8 cellular contexts compared by ENCODE assay signal in the genomic region with DNA sequence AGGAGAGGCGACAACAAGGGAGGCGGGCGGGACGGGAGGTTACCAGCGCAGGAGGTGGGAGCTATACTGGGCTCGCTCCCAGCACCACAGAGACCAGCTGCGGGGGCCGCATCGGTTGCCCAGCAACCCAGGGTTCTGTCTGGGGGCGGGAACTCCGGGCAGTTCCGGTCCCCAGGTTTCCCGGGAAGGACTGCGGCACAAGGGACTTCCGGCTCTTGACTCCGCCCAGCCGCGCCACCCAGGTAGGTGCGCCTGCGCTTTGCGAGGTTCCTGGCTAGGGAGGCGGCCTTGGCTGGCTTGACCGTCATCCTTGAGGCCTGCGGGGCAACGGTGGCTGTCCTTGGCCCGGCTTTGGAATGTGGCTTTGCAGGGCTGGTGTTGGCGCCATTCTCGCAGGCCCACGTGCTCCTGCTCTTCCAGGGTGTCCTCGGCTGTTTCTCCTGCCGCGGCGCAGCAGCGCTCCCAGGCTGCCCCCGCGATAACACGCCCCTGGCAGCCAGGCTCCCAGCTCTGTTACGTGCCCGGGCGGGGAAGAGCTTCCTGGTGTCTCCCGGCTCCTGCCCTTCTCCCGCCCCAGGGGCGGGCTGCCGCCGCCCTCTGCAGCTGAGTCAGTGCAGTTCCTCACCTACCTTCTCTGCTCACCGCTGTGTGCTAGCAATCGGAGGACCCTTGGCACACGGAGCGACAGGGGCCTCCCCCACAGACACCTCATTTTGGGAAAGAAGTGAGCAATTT. TPM values are rescaled to one million over a fixed set of nuclear protein-coding genes. Genes with fewer than 3 reads are reported as not detected.
DNase-seq lines count a peak whose midpoint lies in the region; ATAC-seq and TF ChIP-seq lines count a peak whose summit lies in the region.

TSS of gene RSPH3 (minus strand) at position 534 of the 735 bp plus-strand sequence. CDS start 652 bp downstream, outside the sequence.

- ATAC-seq in GM19438 (IDR thresholded peaks at IDR 0.05; ENCODE audit: low read depth, unreplicated experiment) (peak; percentile 89), HG03571 (IDR thresholded peaks at IDR 0.05; ENCODE audit: unreplicated experiment) (peak; percentile 95)

- CTCF ChIA-PET in CD4-positive, alpha-beta memory T cell (lab: Charles Lee; ENCODE audit: partially characterized antibody) = interaction anchor here (0.7 to 24.9 kb wide), 17 partner anchors 10 to 786 kb away, joined by 3 to 676 read pairs (median 4); no protein-coding TSS in a partner anchor
- CTCF ChIA-PET in activated CD4-positive, alpha-beta memory T cell treated with anti-CD3 and anti-CD28 coated beads for 36 hours (lab: Charles Lee) = interaction anchor here (0.6 to 3.1 kb wide), 19 partner anchors 8 to 340 kb away, joined by 3 to 36 read pairs (median 6); no protein-coding TSS in a partner anchor

- H3K27me3 Mint-ChIP-seq in CD4-positive, alpha-beta memory T cell = no peaks in the 10 kb centered on the region
- H3K27me3 Mint-ChIP-seq in activated CD4-positive, alpha-beta memory T cell treated with anti-CD3 and anti-CD28 coated beads for 36 hours = no peaks in the 10 kb centered on the region

- H3K36me3 ChIP-seq in CD4-positive, alpha-beta memory T cell (ENCODE audit: insufficient read depth, low read length) = no peaks in the 10 kb centered on the region
- no peaks in the 10 kb centered on the region for H3K36me3 ChIP-seq in duodenal mucosa (ENCODE audit: control insufficient read depth in 1 of 2, insufficient read depth in 2 of 2, low read length in 2 of 2)

- H3K9ac ChIP-seq in duodenal mucosa (ENCODE audit: low read depth in 1 of 2, low read length in 2 of 2) = peak within 1 kb of the TSS; percentile 81 to 90

- peaks cover 8 to 10% of the 10 kb centered on the region in 2 donors for H3K36me3 Mint-ChIP-seq in CD4-positive, alpha-beta memory T cell
- no peaks in the 10 kb centered on the region for H3K36me3 Mint-ChIP-seq in activated CD4-positive, alpha-beta memory T cell treated with anti-CD3 and anti-CD28 coated beads for 36 hours

- TF ChIP-seq CTCF in lower leg skin (IDR thresholded peaks at IDR 0.05) = peak in 1 of 3 donors; percentile 47

- POLR2A ChIA-PET in CD4-positive, alpha-beta memory T cell (lab: Charles Lee; ENCODE audit: partially characterized antibody) = interaction anchor here (0.6 to 2.4 kb wide), 30 partner anchors 9 to 432 kb away, joined by 3 to 34 read pairs (median 4); partner anchors contain the start of genes DYNLT1 and TAGAP
- POLR2A ChIA-PET in activated CD4-positive, alpha-beta memory T cell treated with anti-CD3 and anti-CD28 coated beads for 36 hours (lab: Charles Lee) = interaction anchor here (0.5 to 2.1 kb wide), 13 partner anchors 9 to 180 kb away, joined by 3 to 9 read pairs (median 5); partner anchors contain the start of gene TAGAP

- H3K27ac ChIP-seq in CD4-positive, alpha-beta memory T cell (ENCODE audit: low read depth, low read length) = peak within 1 kb of the TSS; percentile 73
- peak within 1 kb of the TSS; percentile 87 for H3K27ac ChIP-seq in duodenal mucosa (ENCODE audit: low read depth, low read length)

- 0% methylated on average over 34 to 35 of the region's 49 CpGs for WGBS in lower leg skin, 2 donors

- H3K27ac Mint-ChIP-seq in CD4-positive, alpha-beta memory T cell = peak within 1 kb of the TSS; percentile 92 to 97 (median 95)
- H3K27ac Mint-ChIP-seq in activated CD4-positive, alpha-beta memory T cell treated with anti-CD3 and anti-CD28 coated beads for 36 hours = peak within 1 kb of the TSS; percentile 86

- peaks cover 18% of the 10 kb centered on the region for H3K4me1 ChIP-seq in CD4-positive, alpha-beta memory T cell (ENCODE audit: insufficient read depth, low read length)
- peaks cover 9 to 12% of the 10 kb centered on the region in 2 donors for H3K4me1 ChIP-seq in duodenal mucosa (ENCODE audit: control insufficient read depth in 1 of 2, insufficient read depth in 2 of 2, low read length in 2 of 2)

- peak within 1 kb of the TSS; percentile 96 to 99 (median 98) for H3K4me3 Mint-ChIP-seq in CD4-positive, alpha-beta memory T cell
- H3K4me3 Mint-ChIP-seq in activated CD4-positive, alpha-beta memory T cell treated with anti-CD3 and anti-CD28 coated beads for 36 hours = peak within 1 kb of the TSS; percentile 97

- DNase-seq in CD4-positive, alpha-beta memory T cell = peak; percentile 81 to 87 (median 83)
- DNase-seq in NCI-H774 (lab: John Stamatoyannopoulos, UW) (peak; percentile 99), lower leg skin (ENCODE audit: low spot score in 2 of 2) (peak; percentile 91 to 98)
- DNase-seq in activated CD4-positive, alpha-beta memory T cell treated with anti-CD3 and anti-CD28 coated beads for 36 hours = peak; percentile 97
- DNase-seq in stimulated activated CD4-positive, alpha-beta T cell treated with anti-CD3 and anti-CD28 coated beads, Interleukin-4, amount 100 ng/mL, for 4 hours = peak; percentile 91 to 92

- H3K9me3 ChIP-seq in CD4-positive, alpha-beta memory T cell (ENCODE audit: control insufficient read depth in 1 of 2, low read length in 2 of 2) = no peaks in the 10 kb centered on the region
- H3K9me3 ChIP-seq in duodenal mucosa (ENCODE audit: control insufficient read depth in 1 of 2, low read length in 2 of 2) = no peaks in the 10 kb centered on the region

- intact Hi-C loops in CD4-positive, alpha-beta memory T cell (cut with micrococcal nuclease) = loop anchor here (2.0 kb wide), 1 partner anchor 43 kb away; no protein-coding TSS in a partner anchor
- intact Hi-C loops in activated CD4-positive, alpha-beta memory T cell treated with anti-CD3 and anti-CD28 coated beads for 36 hours (cut with micrococcal nuclease) = loop anchor here (1.0 to 5.0 kb wide), 5 partner anchors 17 to 183 kb away; no protein-coding TSS in a partner anchor
- intact Hi-C loops in lower leg skin (cut with DNase I; ENCODE audit: low total_unique reads) = no loop called here

- H3K9me3 Mint-ChIP-seq in CD4-positive, alpha-beta memory T cell = no peaks in the 10 kb centered on the region
- no peaks in the 10 kb centered on the region for H3K9me3 Mint-ChIP-seq in activated CD4-positive, alpha-beta memory T cell treated with anti-CD3 and anti-CD28 coated beads for 36 hours

- H3K27me3 ChIP-seq in CD4-positive, alpha-beta memory T cell (ENCODE audit: insufficient read depth, low read length) = no peaks in the 10 kb centered on the region
- no peaks in the 10 kb centered on the region for H3K27me3 ChIP-seq in duodenal mucosa (ENCODE audit: control insufficient read depth in 1 of 2, insufficient read depth in 2 of 2, low read length in 2 of 2)

- no peak for TF ChIP-seq POLR2A in lower leg skin (IDR thresholded peaks at IDR 0.05)

- H3K4me3 ChIP-seq in CD4-positive, alpha-beta memory T cell (ENCODE audit: low read length in 2 of 2) = peak within 1 kb of the TSS; percentile 84
- H3K4me3 ChIP-seq in duodenal mucosa (ENCODE audit: low read depth in 1 of 2, low read length in 2 of 2) = peak within 1 kb of the TSS; percentile 90 to 97
- H3K4me3 ChIP-seq in lower leg skin (ENCODE audit: low read depth, poor library complexity, severe bottlenecking) = peak within 1 kb of the TSS; percentile 58

- peaks cover 10 to 33% (median 18%) of the 10 kb centered on the region in 4 donors for H3K4me1 Mint-ChIP-seq in CD4-positive, alpha-beta memory T cell
- peaks cover 34% of the 10 kb centered on the region for H3K4me1 Mint-ChIP-seq in activated CD4-positive, alpha-beta memory T cell treated with anti-CD3 and anti-CD28 coated beads for 36 hours (ENCODE audit: low read depth)

RNA-seq across cellular contexts. Expression of gene RSPH3, which starts in this region (rescaled TPM):
- 1 to 10 TPM; 3.4 to 3.5 TPM for total RNA-seq in CD4-positive, alpha-beta memory T cell
- polyA plus RNA-seq in CD4-positive, alpha-beta memory T cell = 1 to 10 TPM in 1 of 2 donors, under 1 TPM in 1; 0.66 to 3.7 TPM
- total RNA-seq in activated CD4-positive, alpha-beta memory T cell treated with anti-CD3 and anti-CD28 coated beads for 36 hours = 1 to 10 TPM; 6.1 to 6.8 TPM
- 10 to 100 TPM in 2 of 4 donors, 1 to 10 TPM in 2; 6.4 to 11.0 (median 9.6) TPM for total RNA-seq in lower leg skin

Comparison
In these comparisons a context has a peak if more than half of its experiments do, and no peak if none do; other contexts are left out.
1. Peak in every context shown above with its lines: DNase-seq, ATAC-seq, H3K4me3 ChIP-seq and H3K27ac ChIP-seq.